ENCODE assay signal across 14 cellular contexts in the genomic region with DNA sequence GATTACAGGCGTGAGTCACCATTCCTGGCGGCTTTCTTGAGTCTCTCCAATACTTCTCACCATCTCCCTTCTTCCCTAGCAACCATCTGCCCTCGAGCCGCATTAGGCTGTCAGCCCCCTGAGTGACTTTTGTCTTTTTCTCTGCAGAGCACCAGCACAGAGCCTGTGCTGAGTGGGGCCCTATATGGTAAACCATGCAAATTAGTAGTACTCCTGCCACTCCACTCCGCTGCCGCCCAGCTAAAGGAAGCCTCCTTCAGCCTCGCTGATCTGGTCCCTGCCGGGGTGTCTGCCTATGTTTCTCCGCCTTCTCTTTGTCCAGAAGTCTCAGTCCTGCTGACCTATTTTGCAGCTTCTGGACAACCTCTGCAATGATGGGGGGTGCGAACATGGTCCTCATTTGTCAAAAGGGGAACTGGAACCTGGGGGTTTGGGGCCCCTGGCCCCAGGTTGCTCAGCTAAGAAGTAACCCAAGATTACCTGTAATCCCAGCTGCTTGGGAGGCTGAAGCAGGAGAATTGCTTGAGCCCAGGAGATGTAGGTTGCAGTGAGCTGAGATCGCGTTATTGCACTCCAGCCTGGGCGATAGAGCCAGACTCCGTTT. TPM values are rescaled to one million over a fixed set of nuclear protein-coding genes. Genes with fewer than 3 reads are reported as not detected.
"Had no signal": no experiment of that assay in that cellular context is flagged by ENCODE, and none has a peak within 500 bp of the region (broad histone marks: within the 10 kb centered on the region; RNA-seq: fewer than 3 reads in every experiment).

No MANE protein-coding gene starts in this region.

RNA-seq across cellular contexts. Expression of gene ADGRE2, which starts 2.4 kb away (rescaled TPM):
- total RNA-seq: mesothelial cell of epicardium had no signal

RNA-seq across cellular contexts. Expression of gene OR7A5, which starts 54.3 kb away (rescaled TPM):
- total RNA-seq: fibroblast of villous mesenchyme; gastrocnemius medialis; heart right ventricle; left lobe of liver; mammary epithelial cell; mesothelial cell of epicardium; mucosa of gallbladder; natural killer cell treated with Interleukin-12 subunit alpha and Interleukin-12 subunit beta and Interleukin-15 and Interleukin-18, amount 100 ng/mL, for 72 hours; posterior vena cava; right atrium auricular region; thyroid gland; upper lobe of left lung had no signal
- polyA plus RNA-seq: heart right ventricle, ovary, small intestine had no signal

RNA-seq across cellular contexts. Expression of gene OR7C1, which starts 54.3 kb away (rescaled TPM):
- total RNA-seq: fibroblast of villous mesenchyme; left lobe of liver; mammary epithelial cell; mesothelial cell of epicardium; natural killer cell treated with Interleukin-12 subunit alpha and Interleukin-12 subunit beta and Interleukin-15 and Interleukin-18, amount 100 ng/mL, for 72 hours; posterior vena cava; right atrium auricular region; upper lobe of left lung had no signal
- polyA plus RNA-seq: small intestine had no signal
